Comparison of ENCODE assay signal across 32 cellular contexts in the genomic region with DNA sequence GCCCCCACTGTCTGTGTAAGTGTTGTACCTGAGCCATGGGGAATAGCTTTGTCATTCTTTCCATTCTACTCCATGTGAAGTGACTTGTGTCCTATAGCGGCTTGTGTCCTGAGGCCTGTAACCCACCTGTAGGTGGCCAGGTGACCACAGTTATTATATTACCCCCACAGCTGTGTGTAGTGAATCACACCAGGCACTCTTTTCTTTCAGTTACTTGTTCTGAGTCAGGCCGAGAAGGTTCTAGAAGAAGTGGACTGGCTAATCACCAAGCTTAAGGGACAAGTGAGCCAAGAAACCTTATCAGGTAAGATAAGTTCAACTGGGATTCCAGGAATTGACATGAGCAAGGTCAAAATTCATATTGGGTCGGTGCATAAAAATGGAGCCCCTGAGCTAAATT.
"Had no signal": no experiment of that assay in that cellular context is flagged by ENCODE, and none has a peak within 500 bp of the region (broad histone marks: within the 10 kb centered on the region; RNA-seq: fewer than 3 reads in every experiment).

No MANE protein-coding gene starts in this region.

- H3K36me3 ChIP-seq: right lobe of liver, sigmoid colon, tibial artery, upper lobe of right lung, uterus had no signal

- H3K4me2 ChIP-seq: smooth muscle cell had no signal

- ATAC-seq: naive thymus-derived CD8-positive, alpha-beta T cell; natural killer cell treated with Interleukin-12 subunit alpha and Interleukin-12 subunit beta and Interleukin-15 and Interleukin-18, amount 100 ng/mL, for 72 hours; psoas muscle; right cardiac atrium; stimulated activated memory B cell treated with anti-CD40 and anti-IgM and Interleukin-4, amounts not matched to agents 10 μg/mL and 1 μg/mL and 100 μg/mL, for 72 hours; stimulated activated naive CD8-positive, alpha-beta T cell treated with anti-CD3 and anti-CD28 coated beads, Interleukin-15, amount 100 ng/mL, for 72 hours; stimulated activated naive CD8-positive, alpha-beta T cell treated with anti-CD3 and anti-CD28 coated beads, Interleukin-15, Interleukin-2, amounts not matched to agents 100 U/mL and 50 U/mL, for 24 hours; upper lobe of right lung had no signal

- H3K9me3 Mint-ChIP-seq: naive thymus-derived CD8-positive, alpha-beta T cell; natural killer cell treated with Interleukin-12 subunit alpha and Interleukin-12 subunit beta and Interleukin-15 and Interleukin-18, amount 100 ng/mL, for 72 hours; nephron progenitor cell; neural crest cell; stimulated activated memory B cell treated with anti-CD40 and anti-IgM and Interleukin-4, amounts not matched to agents 10 μg/mL and 1 μg/mL and 100 μg/mL, for 72 hours; stimulated activated naive CD8-positive, alpha-beta T cell treated with anti-CD3 and anti-CD28 coated beads, Interleukin-15, amount 100 ng/mL, for 72 hours; type B pancreatic cell had no signal

- H3K9ac ChIP-seq: parathyroid adenoma had no signal

- H3K4me1 ChIP-seq: parathyroid adenoma, psoas muscle, sigmoid colon, spleen, suprapubic skin, testis, tibial artery, transverse colon, upper lobe of right lung, uterus had no signal

- H3K4me3 ChIP-seq: psoas muscle, right lobe of liver, sigmoid colon, smooth muscle cell, spleen, suprapubic skin, testis, tibial artery, transverse colon, upper lobe of right lung, uterus had no signal

- H3K27me3 Mint-ChIP-seq: naive thymus-derived CD8-positive, alpha-beta T cell; natural killer cell treated with Interleukin-12 subunit alpha and Interleukin-12 subunit beta and Interleukin-15 and Interleukin-18, amount 100 ng/mL, for 72 hours; progenitor cell of endocrine pancreas; stimulated activated memory B cell treated with anti-CD40 and anti-IgM and Interleukin-4, amounts not matched to agents 10 μg/mL and 1 μg/mL and 100 μg/mL, for 72 hours; stimulated activated naive CD8-positive, alpha-beta T cell treated with anti-CD3 and anti-CD28 coated beads, Interleukin-15, amount 100 ng/mL, for 72 hours; type B pancreatic cell had no signal

- H3K4me1 Mint-ChIP-seq: nephron progenitor cell, neural crest cell had no signal

- H3K9me3 ChIP-seq: neutrophil, psoas muscle, right lobe of liver, sigmoid colon, spleen, suprapubic skin, testis, tibial artery, transverse colon, upper lobe of right lung, uterus had no signal

- H3K27ac Mint-ChIP-seq: naive thymus-derived CD8-positive, alpha-beta T cell; natural killer cell treated with Interleukin-12 subunit alpha and Interleukin-12 subunit beta and Interleukin-15 and Interleukin-18, amount 100 ng/mL, for 72 hours; nephron progenitor cell; progenitor cell of endocrine pancreas; stimulated activated memory B cell treated with anti-CD40 and anti-IgM and Interleukin-4, amounts not matched to agents 10 μg/mL and 1 μg/mL and 100 μg/mL, for 72 hours; type B pancreatic cell had no signal

- H3K4me3 Mint-ChIP-seq: naive thymus-derived CD8-positive, alpha-beta T cell; natural killer cell treated with Interleukin-12 subunit alpha and Interleukin-12 subunit beta and Interleukin-15 and Interleukin-18, amount 100 ng/mL, for 72 hours; nephron progenitor cell; neural crest cell; stimulated activated memory B cell treated with anti-CD40 and anti-IgM and Interleukin-4, amounts not matched to agents 10 μg/mL and 1 μg/mL and 100 μg/mL, for 72 hours; stimulated activated naive CD8-positive, alpha-beta T cell treated with anti-CD3 and anti-CD28 coated beads, Interleukin-15, amount 100 ng/mL, for 72 hours; type B pancreatic cell had no signal

- DNase-seq: naive thymus-derived CD8-positive, alpha-beta T cell; nephron progenitor cell; nucleus accumbens; posterior cingulate gyrus; psoas muscle; right cardiac atrium; right lobe of liver; sigmoid colon; spleen; stimulated activated CD4-positive, alpha-beta T cell treated with anti-CD3 and anti-CD28 coated beads, Interleukin-12 subunit alpha, Interleukin-12 subunit beta, amount 100 ng/mL, for 4 hours; stimulated activated CD4-positive, alpha-beta T cell treated with anti-CD3 and anti-CD28 coated beads, Interleukin-1b, Interleukin-23, amount 100 ng/mL, for 48 hours; stimulated activated CD4-positive, alpha-beta T cell treated with anti-CD3 and anti-CD28 coated beads, Interleukin-4, amount 100 ng/mL, for 1 hour; stimulated activated CD4-positive, alpha-beta T cell treated with anti-CD3 and anti-CD28 coated beads, Interleukin-4, amount 100 ng/mL, for 4 hours; stimulated activated CD8-positive, alpha-beta memory T cell treated with anti-CD3 and anti-CD28 coated beads, Interleukin-4, amount 100 ng/mL, for 48 hours; stimulated activated naive CD4-positive, alpha-beta T cell; stimulated activated naive CD8-positive, alpha-beta T cell treated with anti-CD3 and anti-CD28 coated beads, Interleukin-15, amount 100 ng/mL, for 72 hours; stimulated activated naive CD8-positive, alpha-beta T cell treated with anti-CD3 and anti-CD28 coated beads, Interleukin-15, Interleukin-2, amounts not matched to agents 100 U/mL and 50 U/mL, for 24 hours; substantia nigra; testis; tibial artery; transverse colon; upper lobe of right lung; uterus had no signal

- H3K79me2 ChIP-seq: parathyroid adenoma had no signal

- H3K27me3 ChIP-seq: neutrophil, right lobe of liver, sigmoid colon, spleen, suprapubic skin, testis, tibial artery, transverse colon, upper lobe of right lung, uterus had no signal

- H3K27ac ChIP-seq: neutrophil, parathyroid adenoma, psoas muscle, right lobe of liver, sigmoid colon, spleen, suprapubic skin, testis, tibial artery, transverse colon, upper lobe of right lung, uterus had no signal

- H2AFZ ChIP-seq: parathyroid adenoma had no signal
